Comparison of ENCODE assay signal across 8 cellular contexts in genomic region chrX:118974088-118974907, GRCh38. TPM values are rescaled to one million over a fixed set of nuclear protein-coding genes. Genes with fewer than 3 reads are reported as not detected.
DNase-seq lines count a peak whose midpoint lies in the region; ATAC-seq and TF ChIP-seq lines count a peak whose summit lies in the region.

Gene LONRF3, plus strand, starts transcription at chrX:118974618. Its CDS starts 163 bp downstream, at chrX:118974781.

- H3K36me3 Mint-ChIP-seq in brain: no peaks in the 10 kb centered on the region

- H3K36me3 ChIP-seq in HUES6 (ENCODE audit: control insufficient read depth, insufficient read depth, low read length) (no peaks in the 10 kb centered on the region), iPS-18a (ENCODE audit: control insufficient read depth, low read depth, low read length) (no peaks in the 10 kb centered on the region), gastrocnemius medialis (no peaks in the 10 kb centered on the region)

- in situ Hi-C loops in gastrocnemius medialis (cut with MboI; ENCODE audit: low sequenced_read_pairs in 4 of 4): loop anchor here in 1 of 4 donors (10.0 kb wide), 1 partner anchor 99 kb away; no protein-coding TSS in a partner anchor

- no peak for TF ChIP-seq CTCF in brain (conservative IDR thresholded peaks at IDR 0.05)
- no peak for TF ChIP-seq CTCF in gastrocnemius medialis (IDR thresholded peaks at IDR 0.05 in 4 of 5, conservative IDR thresholded peaks at IDR 0.05 in 1 of 5)

- H3K27me3 ChIP-seq in HUES6 (ENCODE audit: control insufficient read depth, insufficient read depth, low read length) (peaks cover 99% of the 10 kb centered on the region), iPS-18a (ENCODE audit: control insufficient read depth, insufficient read depth, low read length) (peaks cover 100% of the 10 kb centered on the region), gastrocnemius medialis (no peaks in the 10 kb centered on the region)

- TF ChIP-seq POLR2A in gastrocnemius medialis (IDR thresholded peaks at IDR 0.05): peak; percentile 93 to 95

- H3K27ac Mint-ChIP-seq in brain: peak within 1 kb of the TSS in 1 of 5 experiments; percentile 27

- DNase-seq in CD1c-positive myeloid dendritic cell (ENCODE audit: extremely low spot score) (peak; percentile 88), T-helper 9 cell (peak; percentile 54), gastrocnemius medialis (peak; percentile 73 to 85), HPDE6-E6E7 (ENCODE audit: extremely low spot score) (no peak), dedifferentiated amniotic fluid mesenchymal stem cell (ENCODE audit: extremely low spot score) (no peak)

- no peak within 1 kb of the TSS for H3K27ac ChIP-seq in HUES6 (ENCODE audit: low read depth, low read length)
- H3K27ac ChIP-seq in iPS-18a (ENCODE audit: low read length): no peak within 1 kb of the TSS
- peak within 1 kb of the TSS; percentile 93 to 95 (median 93) for H3K27ac ChIP-seq in gastrocnemius medialis

- H3K4me3 Mint-ChIP-seq in brain: peak within 1 kb of the TSS; percentile 85 to 88 (median 87)

- H3K4me1 ChIP-seq in HUES6 (ENCODE audit: control insufficient read depth, insufficient read depth, low read length) (peaks cover 41% of the 10 kb centered on the region), iPS-18a (ENCODE audit: control insufficient read depth, low read depth, low read length) (peaks cover 6% of the 10 kb centered on the region), gastrocnemius medialis (peaks cover 5 to 10% of the 10 kb centered on the region in 2 donors)

- peaks cover 0 to 17% (median 9%) of the 10 kb centered on the region in 5 experiments for H3K9me3 Mint-ChIP-seq in brain

- intact Hi-C loops in gastrocnemius medialis (cut with DNase I; ENCODE audit: low total_unique reads): loop anchor here (2.0 to 10.0 kb wide), 3 partner anchors 101 to 1591 kb away; partner anchors contain the start of gene CUL4B

- ATAC-seq in gastrocnemius medialis: peak; percentile 61 to 65

- H3K27me3 Mint-ChIP-seq in brain: peaks cover 82% of the 10 kb centered on the region

- no peak within 1 kb of the TSS for H3K9ac ChIP-seq in HUES6 (ENCODE audit: low read length)
- no peak within 1 kb of the TSS for H3K9ac ChIP-seq in iPS-18a (ENCODE audit: low read length)

- H3K4me3 ChIP-seq in HUES6 (ENCODE audit: low read depth, low read length): peak within 1 kb of the TSS; percentile 59
- peak within 1 kb of the TSS; percentile 25 for H3K4me3 ChIP-seq in iPS-18a (ENCODE audit: low read length)
- H3K4me3 ChIP-seq in gastrocnemius medialis: peak within 1 kb of the TSS; percentile 69 to 82 (median 74)

- H3K9me3 ChIP-seq in HUES6 (ENCODE audit: control insufficient read depth, insufficient read depth, low read depth, low read length) (no peaks in the 10 kb centered on the region), iPS-18a (ENCODE audit: control insufficient read depth, low read depth, low read length) (peaks cover 5% of the 10 kb centered on the region), gastrocnemius medialis (no peaks in the 10 kb centered on the region)

- peaks cover 5% of the 10 kb centered on the region for H3K4me1 Mint-ChIP-seq in brain

RNA-seq across cellular contexts. Expression of gene LONRF3, which starts in this region (rescaled TPM):
- polyA plus RNA-seq in brain (ENCODE audit: insufficient read depth, low read depth, low replicate concordance): 0.20 TPM
- total RNA-seq in gastrocnemius medialis: 10 to 100 TPM; 15.7 to 73.3 (median 42.3) TPM

Comparison
In these comparisons a context has a peak if more than half of its experiments do, and no peak if none do; other contexts are left out.
1. DNase-seq: peak in CD1c-positive myeloid dendritic cell (single experiment), T-helper 9 cell (single experiment) and gastrocnemius medialis (2 of 2); none in HPDE6-E6E7 (single experiment) and dedifferentiated amniotic fluid mesenchymal stem cell (single experiment).
2. H3K27ac ChIP-seq: peak in gastrocnemius medialis (4 of 4); none in HUES6 (single experiment) and iPS-18a (single experiment).
3. Peak in every context shown above with its lines, with median percentiles within 50 percentile points of each other: H3K4me3 ChIP-seq.